In genomic region chr2:198231562-198231961, GRCh38 we compare ENCODE assay signal across 17 cellular contexts.
A peak's percentile ranks its signal among the peaks of the same experiment; 100 is the strongest.
DNase-seq lines count a peak whose midpoint lies in the region; ATAC-seq, FAIRE-seq and TF ChIP-seq lines count a peak whose summit lies in the region.
"Had no signal": no experiment of that assay in that cellular context is flagged by ENCODE, and none has a peak within 500 bp of the region (broad histone marks: within the 10 kb centered on the region; RNA-seq: fewer than 3 reads in every experiment).

No MANE protein-coding gene starts in this region.

- H3K27me3 Mint-ChIP-seq in endodermal cell (ENCODE audit: insufficient read depth), result no peaks in the 10 kb centered on the region
- H3K27me3 Mint-ChIP-seq in neural crest cell (ENCODE audit: low read depth), result no peaks in the 10 kb centered on the region

- no peak for TF ChIP-seq EP300 in HepG2 (IDR thresholded peaks at IDR 0.05; ENCODE audit: low read depth in 2 of 2, low read length in 2 of 2)
- no peak for TF ChIP-seq EP300 in HepG2 (CRISPR knock-in tag; IDR thresholded peaks at IDR 0.05; ENCODE audit: borderline replicate concordance)

- TF ChIP-seq RAD21 in HepG2 (CRISPR knock-in tag; IDR thresholded peaks at IDR 0.05), result no peak

- H3K27ac ChIP-seq in HepG2 (ENCODE audit: extremely low read length, insufficient read depth, low read length) (no peak overlapping the region), right lobe of liver (no peak overlapping the region), endodermal cell (ENCODE audit: low read depth, low read length) (peak overlapping the region; percentile 39)
- H3K27ac ChIP-seq: 22Rv1, BLaER1 had no signal

- whole genome bisulfite sequencing in HepG2 (ENCODE audit: low lambda C conversion rate), result 0% methylated on average over 1 of the region's 1 CpG
- 67% methylated on average over 1 of the region's 1 CpG for WGBS in right lobe of liver (ENCODE audit: insufficient coverage, low coverage, low lambda C conversion rate, missing lambda C conversion rate)
- WGBS in endodermal cell (ENCODE audit: insufficient coverage in 1 of 2, insufficient read length in 1 of 2), 2 experiments, result 93 to 100% methylated on average over 1 of the region's 1 CpG

- no peak for TF ChIP-seq CTCF in HepG2 (CRISPR knock-in tag; IDR thresholded peaks at IDR 0.05)
- no peak for TF ChIP-seq CTCF in right lobe of liver (IDR thresholded peaks at IDR 0.05)
- no peak for TF ChIP-seq CTCF in endodermal cell (conservative IDR thresholded peaks at IDR 0.05)
- no peak for TF ChIP-seq CTCF in neural crest cell (conservative IDR thresholded peaks at IDR 0.05)

- ATAC-seq in HepG2, result no peak
- no peak for ATAC-seq in right lobe of liver
- no peak for ATAC-seq in GM19452 (IDR thresholded peaks at IDR 0.05; ENCODE audit: unreplicated experiment)
- ATAC-seq in GM18870 (IDR thresholded peaks at IDR 0.05; ENCODE audit: unreplicated experiment), result no peak

- no peak overlapping the region for H3K9ac ChIP-seq in HepG2 (ENCODE audit: insufficient read depth, low read depth, low read length)
- no peak overlapping the region for H3K9ac ChIP-seq in endodermal cell (ENCODE audit: extremely low read depth, low read length, poor library complexity, severe bottlenecking)
- H3K9ac ChIP-seq: BLaER1 had no signal

- no peaks in the 10 kb centered on the region for H3K36me3 ChIP-seq in HepG2 (replicated peaks in 1 of 2; ENCODE audit: control insufficient read depth in 1 of 2, insufficient read depth in 2 of 2, low read length in 2 of 2)
- H3K36me3 ChIP-seq in right lobe of liver, result no peaks in the 10 kb centered on the region
- no peaks in the 10 kb centered on the region for H3K36me3 ChIP-seq in endodermal cell (ENCODE audit: control insufficient read depth, insufficient read depth, low read length)
- H3K36me3 ChIP-seq: BLaER1 had no signal

- H3K4me1 ChIP-seq in HepG2 (ENCODE audit: insufficient read depth, low read length) (no peaks in the 10 kb centered on the region), right lobe of liver (no peaks in the 10 kb centered on the region), endodermal cell (ENCODE audit: control insufficient read depth, insufficient read depth, low read length) (peaks cover 6% of the 10 kb centered on the region)
- H3K4me1 ChIP-seq: BLaER1 had no signal

- H3K9me3 ChIP-seq in HepG2 (ENCODE audit: low read length) (no peaks in the 10 kb centered on the region), right lobe of liver (no peaks in the 10 kb centered on the region), endodermal cell (ENCODE audit: control insufficient read depth, low read length) (no peaks in the 10 kb centered on the region)
- H3K9me3 ChIP-seq: BLaER1 had no signal

- FAIRE-seq in HepG2 (lab: Jason Lieb, UNC), result no peak
- FAIRE-seq: H54 had no signal

- H4K20me1 ChIP-seq in HepG2 (ENCODE audit: insufficient read depth, low read length), result no peaks in the 10 kb centered on the region
- H4K20me1 ChIP-seq: BLaER1 had no signal

- CTCF ChIA-PET in HepG2 (lab: Yijun Ruan, JAX; ENCODE audit: low intra/inter-chr PET ratio, low total read pairs), result no interaction called here

- H3K9me3 Mint-ChIP-seq in endodermal cell (no peaks in the 10 kb centered on the region), neural crest cell (no peaks in the 10 kb centered on the region)

- intact Hi-C loops in HepG2 (cut with micrococcal nuclease; ENCODE audit: unreplicated experiment) (no loop called here), right lobe of liver (cut with DNase I) (no loop called here)

- H3K4me1 Mint-ChIP-seq in endodermal cell, result peaks cover 14% of the 10 kb centered on the region
- peaks cover 21% of the 10 kb centered on the region for H3K4me1 Mint-ChIP-seq in neural crest cell
- H3K4me1 Mint-ChIP-seq: CD14-positive monocyte; CD4-positive, alpha-beta memory T cell had no signal

- no peaks in the 10 kb centered on the region for H3K27me3 ChIP-seq in HepG2 (ENCODE audit: control insufficient read depth in 1 of 2, insufficient read depth in 2 of 2, low read length in 2 of 2)
- no peaks in the 10 kb centered on the region for H3K27me3 ChIP-seq in right lobe of liver
- no peaks in the 10 kb centered on the region for H3K27me3 ChIP-seq in endodermal cell (ENCODE audit: control insufficient read depth, insufficient read depth, low read length, poor library complexity, severe bottlenecking)
- H3K27me3 ChIP-seq: BLaER1 had no signal

- in situ Hi-C loops in HepG2 (cut with HindIII; ENCODE audit: extremely low pct_ligation_motif_present, low pct_unique_long_range_greater_than_20kb), result no loop called here

- TF ChIP-seq POLR2A in HepG2 (IDR thresholded peaks at IDR 0.05; ENCODE audit: insufficient read depth in 1 of 2, low read depth in 2 of 2, low read length in 2 of 2) (no peak), right lobe of liver (IDR thresholded peaks at IDR 0.05) (no peak)

- H3K4me3 ChIP-seq in HepG2 (replicated peaks in 1 of 3; ENCODE audit: insufficient read depth in 1 of 3, low read depth in 2 of 3, low read length in 3 of 3) (no peak overlapping the region), right lobe of liver (no peak overlapping the region), endodermal cell (ENCODE audit: low read length) (no peak overlapping the region)
- H3K4me3 ChIP-seq: BLaER1 had no signal

- no peak for DNase-seq in HepG2 (ENCODE audit: low spot score)
- no peak for DNase-seq in right lobe of liver
- peak; percentile 52 for DNase-seq in endodermal cell
- DNase-seq in neural crest cell (ENCODE audit: low read depth, low spot score), result no peak
- DNase-seq in NCI-H146 (lab: John Stamatoyannopoulos, UW), result no peak
- DNase-seq: CD4-positive, alpha-beta memory T cell; DMS153; DMS79; GF-D8; HCEC 1CT; KBM-7 had no signal

- no peak overlapping the region for H3K4me3 Mint-ChIP-seq in endodermal cell
- H3K4me3 Mint-ChIP-seq in neural crest cell, result no peak overlapping the region
- H3K4me3 Mint-ChIP-seq: CD14-positive monocyte; CD4-positive, alpha-beta memory T cell had no signal

- no TSS peak for BruUV-seq in HepG2 (replicated peaks; lab: Mats Ljungman, UMichigan)

- H3K36me3 Mint-ChIP-seq in endodermal cell (ENCODE audit: low read depth) (no peaks in the 10 kb centered on the region), neural crest cell (ENCODE audit: low read depth) (no peaks in the 10 kb centered on the region)
- H3K36me3 Mint-ChIP-seq: CD14-positive monocyte; CD4-positive, alpha-beta memory T cell had no signal

- H3K4me2 ChIP-seq in HepG2 (ENCODE audit: low read depth, low read length), result no peak overlapping the region
- H3K4me2 ChIP-seq: BLaER1 had no signal

- H3K27ac Mint-ChIP-seq in endodermal cell, result no peak overlapping the region
- H3K27ac Mint-ChIP-seq in neural crest cell (ENCODE audit: unreplicated experiment), result peak overlapping the region; percentile 23
- H3K27ac Mint-ChIP-seq: CD14-positive monocyte; CD4-positive, alpha-beta memory T cell had no signal

- H2AFZ ChIP-seq in HepG2 (ENCODE audit: low read length), result no peak overlapping the region

- no peaks in the 10 kb centered on the region for H3K79me2 ChIP-seq in HepG2 (ENCODE audit: insufficient read depth, low read length)

- POLR2A ChIA-PET in HepG2 (lab: Yijun Ruan, JAX), result no interaction called here

TF ChIP-seq in HepG2, 621 proteins besides CTCF, POLR2A, EP300 and RAD21:
- TF ChIP-seq MAFF (IDR thresholded peaks at IDR 0.05; ENCODE audit: low read depth, low read length), result peak; percentile 94
- TF ChIP-seq MAFK (conservative IDR thresholded peaks at IDR 0.05 in 1 of 2, IDR thresholded peaks at IDR 0.05 in 1 of 2; ENCODE audit: low read length in 2 of 2), result peak; percentile 95 to 97
- no peak for TF ChIP-seq KMT2A (CRISPR knock-in tag; IDR thresholded peaks at IDR 0.05)
